Comparison of ENCODE assay signal across 8 cellular contexts in the genomic region with DNA sequence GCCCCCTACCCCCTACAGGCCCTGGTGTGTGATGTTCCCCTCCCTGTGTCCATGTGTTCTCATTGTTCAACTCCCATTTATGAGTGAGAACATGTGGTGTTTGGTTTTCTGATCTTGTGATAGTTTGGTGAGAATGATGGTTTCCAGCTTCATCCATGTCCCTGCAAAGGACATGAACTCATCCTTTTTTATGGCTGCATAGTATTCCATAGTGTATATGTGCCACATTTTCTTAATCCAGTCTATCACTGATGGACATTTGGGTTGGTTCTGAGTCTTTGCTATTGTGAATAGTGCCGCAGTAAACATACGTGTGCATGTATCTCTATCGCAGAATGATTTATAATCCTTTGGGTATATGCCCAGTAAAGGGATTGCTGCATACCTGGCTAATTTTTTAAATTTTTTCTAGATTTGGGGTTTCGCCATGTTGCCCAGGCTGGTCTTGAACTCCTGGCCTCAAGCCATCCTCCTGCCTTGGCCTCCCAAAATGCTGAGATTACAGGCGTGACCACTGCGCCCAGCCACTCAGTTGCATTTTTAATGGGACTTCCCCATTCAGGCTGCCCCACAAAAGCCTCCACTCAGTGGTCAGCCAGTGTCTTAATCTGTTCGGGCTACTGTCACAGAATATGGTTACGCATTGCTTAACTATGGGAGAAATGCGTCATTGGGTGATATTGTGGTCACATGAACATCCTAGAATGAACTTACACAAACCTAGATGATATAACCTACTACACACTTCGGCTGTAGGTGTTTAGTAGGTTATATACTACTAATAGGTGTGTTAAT.
DNase-seq lines count a peak whose midpoint lies in the region; ATAC-seq and TF ChIP-seq lines count a peak whose summit lies in the region.
"Not testable (repeated sequence)": the region's sequence is repeated elsewhere in the genome, so short reads cannot be mapped to it uniquely, and the experiment has no call there.

No MANE protein-coding gene starts in this region.

- peak overlapping the region; percentile 12 for H3K27ac Mint-ChIP-seq in chondrocyte (ENCODE audit: unreplicated experiment)

- H3K9me3 Mint-ChIP-seq in chondrocyte (ENCODE audit: low read depth): not testable (repeated sequence)

- not testable (repeated sequence) for TF ChIP-seq POLR2A in NB4 (IDR thresholded peaks at IDR 0.05; ENCODE audit: extremely low read depth, insufficient read length)

- peak in 3 of 4 donors; percentile 26 to 45 (median 36) for ATAC-seq in psoas muscle

- 74 to 88% (median 85%) methylated on average over 10 of the region's 10 CpGs for WGBS in psoas muscle, 3 donors

- H3K9me3 ChIP-seq in psoas muscle, tibial artery: not testable (repeated sequence)

- not testable (repeated sequence) for H3K4me3 ChIP-seq in GM06990 (replicated peaks; ENCODE audit: low read depth, low read length); NB4 (ENCODE audit: low read depth, low read length); psoas muscle; tibial artery

- H3K27me3 ChIP-seq in GM06990 (replicated peaks; ENCODE audit: control insufficient read depth, insufficient read depth, low read length); psoas muscle (ENCODE audit: insufficient read depth in 3 of 3, low read length in 2 of 3); tibial artery: not testable (repeated sequence)

- peaks cover 12% of the 10 kb centered on the region for H3K36me3 ChIP-seq in GM06990 (ENCODE audit: control insufficient read depth, insufficient read depth, low read length)
- H3K36me3 ChIP-seq in psoas muscle (ENCODE audit: insufficient read depth in 1 of 2, low read depth in 1 of 2); tibial artery: not testable (repeated sequence)

- DNase-seq in GM06990 (ENCODE audit: extremely low read depth, insufficient read length): peak; percentile 73
- DNase-seq in NB4 (ENCODE audit: low read depth): peak; percentile 69
- DNase-seq in chondrocyte (ENCODE audit: low spot score); psoas muscle; tibial artery: not testable (repeated sequence)
- DNase-seq in kidney tubule cell (ENCODE audit: low spot score): peak; percentile 9
- DNase-seq in mucosa of gallbladder (ENCODE audit: low spot score): peak; percentile 22

- intact Hi-C loops in psoas muscle (cut with DNase I): loop anchor here in 1 of 2 donors (5.0 kb wide), 1 partner anchor 61 kb away; a partner anchor contains a TSS
- intact Hi-C loops in tibial artery (cut with DNase I; ENCODE audit: low total_unique reads): not testable (repeated sequence)

- peaks cover 34% of the 10 kb centered on the region for H3K4me1 ChIP-seq in psoas muscle
- peaks cover 13 to 63% (median 33%) of the 10 kb centered on the region in 4 donors for H3K4me1 ChIP-seq in tibial artery

- not testable (repeated sequence) for TF ChIP-seq CTCF in GM06990 (IDR thresholded peaks at IDR 0.05; ENCODE audit: insufficient read depth, low read length, poor library complexity, severe bottlenecking); NB4 (IDR thresholded peaks at IDR 0.05; ENCODE audit: low read depth, low read length); VCaP (conservative IDR thresholded peaks at IDR 0.05); chondrocyte (IDR thresholded peaks at IDR 0.05); psoas muscle (IDR thresholded peaks at IDR 0.05); tibial artery (IDR thresholded peaks at IDR 0.05)

- H3K4me3 Mint-ChIP-seq in chondrocyte (ENCODE audit: unreplicated experiment): not testable (repeated sequence)

- peaks cover 31% of the 10 kb centered on the region for H3K4me1 Mint-ChIP-seq in chondrocyte (ENCODE audit: low read depth)

- H3K36me3 Mint-ChIP-seq in chondrocyte (ENCODE audit: low read depth): not testable (repeated sequence)

- H3K27me3 Mint-ChIP-seq in chondrocyte (ENCODE audit: low read depth): not testable (repeated sequence)

- H3K27ac ChIP-seq in VCaP (peak overlapping the region; percentile 73), psoas muscle (peak overlapping the region; percentile 77), tibial artery (peak overlapping the region; percentile 47 to 93)
